Comparison of ENCODE assay signal across 9 cellular contexts in genomic region chr3:57228734-57229505, GRCh38. TPM values are rescaled to one million over a fixed set of nuclear protein-coding genes. Genes with fewer than 3 reads are reported as not detected.
DNase-seq lines count a peak whose midpoint lies in the region; ATAC-seq, FAIRE-seq and TF ChIP-seq lines count a peak whose summit lies in the region.
"Had no signal": no experiment of that assay in that cellular context is flagged by ENCODE, and none has a peak within 500 bp of the region (broad histone marks: within the 10 kb centered on the region; RNA-seq: fewer than 3 reads in every experiment).

No MANE protein-coding gene starts in this region.

- peak overlapping the region; percentile 81 for H3K27ac Mint-ChIP-seq in activated T-cell treated with anti-CD3 and anti-CD28 coated beads, Interleukin-2, amount 50 U/mL, for 24 hours

- H3K9me3 Mint-ChIP-seq in activated T-cell treated with anti-CD3 and anti-CD28 coated beads, Interleukin-2, amount 50 U/mL, for 24 hours = no peaks in the 10 kb centered on the region

- peaks cover 10% of the 10 kb centered on the region for H3K36me3 Mint-ChIP-seq in activated T-cell treated with anti-CD3 and anti-CD28 coated beads, Interleukin-2, amount 50 U/mL, for 24 hours (ENCODE audit: low read depth)

- WGBS in urinary bladder = 2% methylated on average over 7 of the region's 7 CpGs

- no peak for DNase-seq in activated T-cell treated with anti-CD3 and anti-CD28 coated beads, Interleukin-2, amount 50 U/mL, for 24 hours
- no peak for DNase-seq in activated T-cell treated with anti-CD3 and anti-CD28 coated beads for 4 hours
- no peak for DNase-seq in NT2/D1 (ENCODE audit: low read depth, low spot score)
- DNase-seq in bronchial epithelial cell (ENCODE audit: low read depth) = peak; percentile 90
- DNase-seq in medulla oblongata (ENCODE audit: extremely low spot score) = peak; percentile 43

- H3K36me3 ChIP-seq in NT2/D1 (ENCODE audit: insufficient read depth, insufficient read length, low read length) (peaks cover 3% of the 10 kb centered on the region), bronchial epithelial cell (ENCODE audit: control insufficient read depth, insufficient read depth, low read length) (no peaks in the 10 kb centered on the region), urinary bladder (ENCODE audit: insufficient read depth) (no peaks in the 10 kb centered on the region)

- no peaks in the 10 kb centered on the region for H3K27me3 Mint-ChIP-seq in activated T-cell treated with anti-CD3 and anti-CD28 coated beads, Interleukin-2, amount 50 U/mL, for 24 hours

- H3K27me3 ChIP-seq in NT2/D1 (ENCODE audit: insufficient read depth, insufficient read length) = peaks cover 18% of the 10 kb centered on the region
- H3K27me3 ChIP-seq in bronchial epithelial cell (ENCODE audit: control insufficient read depth, insufficient read depth, low read length) = no peaks in the 10 kb centered on the region

- peak overlapping the region; percentile 33 for H3K9ac ChIP-seq in NT2/D1 (ENCODE audit: insufficient read length, low read depth)

- peaks cover 42% of the 10 kb centered on the region for H3K4me1 Mint-ChIP-seq in activated T-cell treated with anti-CD3 and anti-CD28 coated beads, Interleukin-2, amount 50 U/mL, for 24 hours (ENCODE audit: low read depth)

- no peak for TF ChIP-seq CTCF in bronchial epithelial cell (IDR thresholded peaks at IDR 0.05; ENCODE audit: insufficient read depth, low read length, severe bottlenecking)

- no peak for FAIRE-seq in bronchial epithelial cell (lab: Jason Lieb, UNC)
- FAIRE-seq: islet of Langerhans had no signal

- H3K4me1 ChIP-seq in NT2/D1 (ENCODE audit: insufficient read depth, insufficient read length) = no peaks in the 10 kb centered on the region
- H3K4me1 ChIP-seq in urinary bladder (ENCODE audit: insufficient read depth) = no peaks in the 10 kb centered on the region

- H3K4me3 ChIP-seq in NT2/D1 (ENCODE audit: insufficient read length, low read depth) = peak overlapping the region; percentile 75
- H3K4me3 ChIP-seq in bronchial epithelial cell (ENCODE audit: low read depth, low read length) = peak overlapping the region; percentile 51
- H3K4me3 ChIP-seq in urinary bladder (ENCODE audit: low read depth, low read length) = peak overlapping the region; percentile 65

- no peak overlapping the region for H3K27ac ChIP-seq in urinary bladder (ENCODE audit: low read depth)

- no peaks in the 10 kb centered on the region for H3K9me3 ChIP-seq in NT2/D1 (ENCODE audit: insufficient read depth, low read length)

- ATAC-seq in GM21526 (IDR thresholded peaks at IDR 0.05; ENCODE audit: low FRiP score, unreplicated experiment) (no peak), GM21737 (IDR thresholded peaks at IDR 0.05; ENCODE audit: unreplicated experiment) (no peak)

- H3K4me3 Mint-ChIP-seq in activated T-cell treated with anti-CD3 and anti-CD28 coated beads, Interleukin-2, amount 50 U/mL, for 24 hours = peak overlapping the region; percentile 88

RNA-seq across cellular contexts. Expression of gene APPL1, which starts 1.4 kb away (rescaled TPM):
- total RNA-seq in bronchial epithelial cell = 29.5 and 32.5 TPM in 2 replicates
- total RNA-seq in urinary bladder = 107 TPM
- 21.2 TPM for polyA plus RNA-seq in urinary bladder

RNA-seq across cellular contexts. Expression of gene HESX1, which starts 29.1 kb away (rescaled TPM):
- 0.13 and 0.26 TPM in 2 replicates for total RNA-seq in bronchial epithelial cell
- total RNA-seq in urinary bladder = 2.3 TPM
- 1.1 TPM for polyA plus RNA-seq in urinary bladder

Comparison
In these comparisons a context has a peak if more than half of its experiments do, and no peak if none do; other contexts are left out.
1. DNase-seq: peak in bronchial epithelial cell (single experiment) and medulla oblongata (single experiment); none in activated T-cell treated with anti-CD3 and anti-CD28 coated beads, Interleukin-2, amount 50 U/mL, for 24 hours (single experiment), activated T-cell treated with anti-CD3 and anti-CD28 coated beads for 4 hours (single experiment) and NT2/D1 (single experiment).
2. Peak in every context shown above with its lines, with median percentiles within 50 percentile points of each other: H3K4me3 ChIP-seq.